In the genomic region with DNA sequence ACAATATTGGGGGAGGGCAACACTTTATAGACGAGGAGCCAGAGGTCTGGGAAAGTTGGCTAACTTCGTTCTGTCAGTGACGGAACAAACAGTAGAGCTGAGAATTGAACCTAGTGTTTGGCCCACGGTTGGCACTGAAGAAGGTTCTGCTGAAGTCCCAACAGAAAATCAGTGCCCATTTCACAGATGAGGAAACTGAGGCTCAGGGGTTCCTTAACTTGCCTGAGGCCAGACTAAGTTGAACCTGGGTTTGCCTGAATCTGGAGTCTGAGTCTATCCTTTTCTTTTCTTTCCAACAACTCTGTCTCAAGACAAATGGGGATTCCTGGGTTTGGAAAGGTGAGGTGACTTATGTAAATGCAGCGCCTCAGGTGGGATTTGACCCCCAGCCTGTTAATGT, we compare ENCODE assay signal across 1 cellular context.
TF ChIP-seq lines count a peak whose summit lies in the region.

No MANE protein-coding gene starts in this region.

TF ChIP-seq in WTC11, 78 proteins besides CTCF, POLR2A, EP300 and RAD21:
- TF ChIP-seq, protein P1, sequence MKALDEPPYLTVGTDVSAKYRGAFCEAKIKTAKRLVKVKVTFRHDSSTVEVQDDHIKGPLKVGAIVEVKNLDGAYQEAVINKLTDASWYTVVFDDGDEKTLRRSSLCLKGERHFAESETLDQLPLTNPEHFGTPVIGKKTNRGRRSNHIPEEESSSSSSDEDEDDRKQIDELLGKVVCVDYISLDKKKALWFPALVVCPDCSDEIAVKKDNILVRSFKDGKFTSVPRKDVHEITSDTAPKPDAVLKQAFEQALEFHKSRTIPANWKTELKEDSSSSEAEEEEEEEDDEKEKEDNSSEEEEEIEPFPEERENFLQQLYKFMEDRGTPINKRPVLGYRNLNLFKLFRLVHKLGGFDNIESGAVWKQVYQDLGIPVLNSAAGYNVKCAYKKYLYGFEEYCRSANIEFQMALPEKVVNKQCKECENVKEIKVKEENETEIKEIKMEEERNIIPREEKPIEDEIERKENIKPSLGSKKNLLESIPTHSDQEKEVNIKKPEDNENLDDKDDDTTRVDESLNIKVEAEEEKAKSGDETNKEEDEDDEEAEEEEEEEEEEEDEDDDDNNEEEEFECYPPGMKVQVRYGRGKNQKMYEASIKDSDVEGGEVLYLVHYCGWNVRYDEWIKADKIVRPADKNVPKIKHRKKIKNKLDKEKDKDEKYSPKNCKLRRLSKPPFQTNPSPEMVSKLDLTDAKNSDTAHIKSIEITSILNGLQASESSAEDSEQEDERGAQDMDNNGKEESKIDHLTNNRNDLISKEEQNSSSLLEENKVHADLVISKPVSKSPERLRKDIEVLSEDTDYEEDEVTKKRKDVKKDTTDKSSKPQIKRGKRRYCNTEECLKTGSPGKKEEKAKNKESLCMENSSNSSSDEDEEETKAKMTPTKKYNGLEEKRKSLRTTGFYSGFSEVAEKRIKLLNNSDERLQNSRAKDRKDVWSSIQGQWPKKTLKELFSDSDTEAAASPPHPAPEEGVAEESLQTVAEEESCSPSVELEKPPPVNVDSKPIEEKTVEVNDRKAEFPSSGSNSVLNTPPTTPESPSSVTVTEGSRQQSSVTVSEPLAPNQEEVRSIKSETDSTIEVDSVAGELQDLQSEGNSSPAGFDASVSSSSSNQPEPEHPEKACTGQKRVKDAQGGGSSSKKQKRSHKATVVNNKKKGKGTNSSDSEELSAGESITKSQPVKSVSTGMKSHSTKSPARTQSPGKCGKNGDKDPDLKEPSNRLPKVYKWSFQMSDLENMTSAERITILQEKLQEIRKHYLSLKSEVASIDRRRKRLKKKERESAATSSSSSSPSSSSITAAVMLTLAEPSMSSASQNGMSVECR (CRISPR knock-in tag; IDR thresholded peaks at IDR 0.05; ENCODE audit: borderline replicate concordance), result no peak
- TF ChIP-seq, protein P2, sequence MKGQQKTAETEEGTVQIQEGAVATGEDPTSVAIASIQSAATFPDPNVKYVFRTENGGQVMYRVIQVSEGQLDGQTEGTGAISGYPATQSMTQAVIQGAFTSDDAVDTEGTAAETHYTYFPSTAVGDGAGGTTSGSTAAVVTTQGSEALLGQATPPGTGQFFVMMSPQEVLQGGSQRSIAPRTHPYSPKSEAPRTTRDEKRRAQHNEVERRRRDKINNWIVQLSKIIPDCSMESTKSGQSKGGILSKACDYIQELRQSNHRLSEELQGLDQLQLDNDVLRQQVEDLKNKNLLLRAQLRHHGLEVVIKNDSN (CRISPR knock-in tag; IDR thresholded peaks at IDR 0.05), result no peak
- TF ChIP-seq ZNF396 (CRISPR knock-in tag; IDR thresholded peaks at IDR 0.05; ENCODE audit: borderline replicate concordance) (no peak), ATF1 (CRISPR knock-in tag; IDR thresholded peaks at IDR 0.05) (no peak), KAT7 (CRISPR knock-in tag; IDR thresholded peaks at IDR 0.05; ENCODE audit: borderline replicate concordance) (no peak), ZNF671 (CRISPR knock-in tag; IDR thresholded peaks at IDR 0.05) (no peak), GTF2I (CRISPR knock-in tag; conservative IDR thresholded peaks at IDR 0.05) (no peak), IRF2 (CRISPR knock-in tag; IDR thresholded peaks at IDR 0.05; ENCODE audit: borderline replicate concordance, low read depth) (no peak), ZNF423 (CRISPR knock-in tag; IDR thresholded peaks at IDR 0.05) (no peak), TEAD4 (CRISPR knock-in tag; IDR thresholded peaks at IDR 0.05) (no peak), MXD4 (CRISPR knock-in tag; IDR thresholded peaks at IDR 0.05; ENCODE audit: borderline replicate concordance) (no peak), ZNF232 (CRISPR knock-in tag; IDR thresholded peaks at IDR 0.05) (no peak), FOXP1 (CRISPR knock-in tag; IDR thresholded peaks at IDR 0.05; ENCODE audit: borderline replicate concordance) (no peak)
- TF ChIP-seq, protein P3, sequence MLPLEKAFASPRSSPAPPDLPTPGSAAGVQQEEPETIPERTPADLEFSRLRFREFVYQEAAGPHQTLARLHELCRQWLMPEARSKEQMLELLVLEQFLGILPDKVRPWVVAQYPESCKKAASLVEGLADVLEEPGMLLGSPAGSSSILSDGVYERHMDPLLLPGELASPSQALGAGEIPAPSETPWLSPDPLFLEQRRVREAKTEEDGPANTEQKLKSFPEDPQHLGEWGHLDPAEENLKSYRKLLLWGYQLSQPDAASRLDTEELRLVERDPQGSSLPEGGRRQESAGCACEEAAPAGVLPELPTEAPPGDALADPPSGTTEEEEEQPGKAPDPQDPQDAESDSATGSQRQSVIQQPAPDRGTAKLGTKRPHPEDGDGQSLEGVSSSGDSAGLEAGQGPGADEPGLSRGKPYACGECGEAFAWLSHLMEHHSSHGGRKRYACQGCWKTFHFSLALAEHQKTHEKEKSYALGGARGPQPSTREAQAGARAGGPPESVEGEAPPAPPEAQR (CRISPR knock-in tag; IDR thresholded peaks at IDR 0.05), result no peak
- TF ChIP-seq, protein P4, sequence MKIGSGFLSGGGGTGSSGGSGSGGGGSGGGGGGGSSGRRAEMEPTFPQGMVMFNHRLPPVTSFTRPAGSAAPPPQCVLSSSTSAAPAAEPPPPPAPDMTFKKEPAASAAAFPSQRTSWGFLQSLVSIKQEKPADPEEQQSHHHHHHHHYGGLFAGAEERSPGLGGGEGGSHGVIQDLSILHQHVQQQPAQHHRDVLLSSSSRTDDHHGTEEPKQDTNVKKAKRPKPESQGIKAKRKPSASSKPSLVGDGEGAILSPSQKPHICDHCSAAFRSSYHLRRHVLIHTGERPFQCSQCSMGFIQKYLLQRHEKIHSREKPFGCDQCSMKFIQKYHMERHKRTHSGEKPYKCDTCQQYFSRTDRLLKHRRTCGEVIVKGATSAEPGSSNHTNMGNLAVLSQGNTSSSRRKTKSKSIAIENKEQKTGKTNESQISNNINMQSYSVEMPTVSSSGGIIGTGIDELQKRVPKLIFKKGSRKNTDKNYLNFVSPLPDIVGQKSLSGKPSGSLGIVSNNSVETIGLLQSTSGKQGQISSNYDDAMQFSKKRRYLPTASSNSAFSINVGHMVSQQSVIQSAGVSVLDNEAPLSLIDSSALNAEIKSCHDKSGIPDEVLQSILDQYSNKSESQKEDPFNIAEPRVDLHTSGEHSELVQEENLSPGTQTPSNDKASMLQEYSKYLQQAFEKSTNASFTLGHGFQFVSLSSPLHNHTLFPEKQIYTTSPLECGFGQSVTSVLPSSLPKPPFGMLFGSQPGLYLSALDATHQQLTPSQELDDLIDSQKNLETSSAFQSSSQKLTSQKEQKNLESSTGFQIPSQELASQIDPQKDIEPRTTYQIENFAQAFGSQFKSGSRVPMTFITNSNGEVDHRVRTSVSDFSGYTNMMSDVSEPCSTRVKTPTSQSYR (CRISPR knock-in tag; IDR thresholded peaks at IDR 0.05), result no peak
- TF ChIP-seq, protein P5, sequence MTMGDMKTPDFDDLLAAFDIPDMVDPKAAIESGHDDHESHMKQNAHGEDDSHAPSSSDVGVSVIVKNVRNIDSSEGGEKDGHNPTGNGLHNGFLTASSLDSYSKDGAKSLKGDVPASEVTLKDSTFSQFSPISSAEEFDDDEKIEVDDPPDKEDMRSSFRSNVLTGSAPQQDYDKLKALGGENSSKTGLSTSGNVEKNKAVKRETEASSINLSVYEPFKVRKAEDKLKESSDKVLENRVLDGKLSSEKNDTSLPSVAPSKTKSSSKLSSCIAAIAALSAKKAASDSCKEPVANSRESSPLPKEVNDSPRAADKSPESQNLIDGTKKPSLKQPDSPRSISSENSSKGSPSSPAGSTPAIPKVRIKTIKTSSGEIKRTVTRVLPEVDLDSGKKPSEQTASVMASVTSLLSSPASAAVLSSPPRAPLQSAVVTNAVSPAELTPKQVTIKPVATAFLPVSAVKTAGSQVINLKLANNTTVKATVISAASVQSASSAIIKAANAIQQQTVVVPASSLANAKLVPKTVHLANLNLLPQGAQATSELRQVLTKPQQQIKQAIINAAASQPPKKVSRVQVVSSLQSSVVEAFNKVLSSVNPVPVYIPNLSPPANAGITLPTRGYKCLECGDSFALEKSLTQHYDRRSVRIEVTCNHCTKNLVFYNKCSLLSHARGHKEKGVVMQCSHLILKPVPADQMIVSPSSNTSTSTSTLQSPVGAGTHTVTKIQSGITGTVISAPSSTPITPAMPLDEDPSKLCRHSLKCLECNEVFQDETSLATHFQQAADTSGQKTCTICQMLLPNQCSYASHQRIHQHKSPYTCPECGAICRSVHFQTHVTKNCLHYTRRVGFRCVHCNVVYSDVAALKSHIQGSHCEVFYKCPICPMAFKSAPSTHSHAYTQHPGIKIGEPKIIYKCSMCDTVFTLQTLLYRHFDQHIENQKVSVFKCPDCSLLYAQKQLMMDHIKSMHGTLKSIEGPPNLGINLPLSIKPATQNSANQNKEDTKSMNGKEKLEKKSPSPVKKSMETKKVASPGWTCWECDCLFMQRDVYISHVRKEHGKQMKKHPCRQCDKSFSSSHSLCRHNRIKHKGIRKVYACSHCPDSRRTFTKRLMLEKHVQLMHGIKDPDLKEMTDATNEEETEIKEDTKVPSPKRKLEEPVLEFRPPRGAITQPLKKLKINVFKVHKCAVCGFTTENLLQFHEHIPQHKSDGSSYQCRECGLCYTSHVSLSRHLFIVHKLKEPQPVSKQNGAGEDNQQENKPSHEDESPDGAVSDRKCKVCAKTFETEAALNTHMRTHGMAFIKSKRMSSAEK (CRISPR knock-in tag; IDR thresholded peaks at IDR 0.05; ENCODE audit: borderline replicate concordance), result no peak
- TF ChIP-seq, protein P6, sequence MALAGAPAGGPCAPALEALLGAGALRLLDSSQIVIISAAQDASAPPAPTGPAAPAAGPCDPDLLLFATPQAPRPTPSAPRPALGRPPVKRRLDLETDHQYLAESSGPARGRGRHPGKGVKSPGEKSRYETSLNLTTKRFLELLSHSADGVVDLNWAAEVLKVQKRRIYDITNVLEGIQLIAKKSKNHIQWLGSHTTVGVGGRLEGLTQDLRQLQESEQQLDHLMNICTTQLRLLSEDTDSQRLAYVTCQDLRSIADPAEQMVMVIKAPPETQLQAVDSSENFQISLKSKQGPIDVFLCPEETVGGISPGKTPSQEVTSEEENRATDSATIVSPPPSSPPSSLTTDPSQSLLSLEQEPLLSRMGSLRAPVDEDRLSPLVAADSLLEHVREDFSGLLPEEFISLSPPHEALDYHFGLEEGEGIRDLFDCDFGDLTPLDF (CRISPR knock-in tag; IDR thresholded peaks at IDR 0.05), result no peak
